1 cellular context compared by ENCODE assay signal in genomic region chr16:17452931-17453330, GRCh38.
TF ChIP-seq lines count a peak whose summit lies in the region.

No MANE protein-coding gene starts in this region.

TF ChIP-seq in SK-N-SH, 30 proteins besides CTCF, POLR2A, EP300 and RAD21 (continued from another document):
- TF ChIP-seq REST (IDR thresholded peaks at IDR 0.05; ENCODE audit: low read depth, low read length): no peak
- TF ChIP-seq CHD2 (IDR thresholded peaks at IDR 0.05; ENCODE audit: low read length, partially characterized antibody): no peak
- no peak for TF ChIP-seq YY1 (IDR thresholded peaks at IDR 0.05; ENCODE audit: low read depth)
- TF ChIP-seq SIN3A (IDR thresholded peaks at IDR 0.05; ENCODE audit: borderline replicate concordance, low read depth, low read length): no peak
- no peak for TF ChIP-seq GATA2 (CRISPR knock-in tag; IDR thresholded peaks at IDR 0.05)
